13 cellular contexts compared by ENCODE assay signal in genomic region chr13:73778242-73778864, GRCh38.
"Had no signal": no experiment of that assay in that cellular context is flagged by ENCODE, and none has a peak within 500 bp of the region (broad histone marks: within the 10 kb centered on the region; RNA-seq: fewer than 3 reads in every experiment).

No MANE protein-coding gene starts in this region.

- H3K4me3 ChIP-seq: coronary artery, lung, tibial artery had no signal

- H3K9me3 ChIP-seq: tibial artery had no signal

- DNase-seq: activated CD4-positive, alpha-beta T cell treated with anti-CD3 and anti-CD28 coated beads for 4 hours; activated CD8-positive, alpha-beta memory T cell treated with anti-CD3 and anti-CD28 coated beads for 24 hours; activated naive CD4-positive, alpha-beta T cell treated with anti-CD3 and anti-CD28 coated beads, Interleukin-2, amount 10 ng/mL, durations not matched to agents 7 days and 5 days; central memory CD4-positive, alpha-beta T cell; effector CD4-positive, alpha-beta T cell; hypothalamus; naive B cell; right cardiac atrium; tibial artery had no signal

- FAIRE-seq: endothelial cell of umbilical vein had no signal

- H3K27ac ChIP-seq: coronary artery, tibial artery had no signal

- H3K27me3 ChIP-seq: tibial artery had no signal

- H3K36me3 ChIP-seq: tibial artery had no signal

- ATAC-seq: right cardiac atrium; stimulated activated effector memory CD8-positive, alpha-beta T cell treated with anti-CD3 and anti-CD28 coated beads, Interleukin-12 subunit alpha, Interleukin-12 subunit beta, amount 100 ng/mL, for 72 hours had no signal
